In genomic region chrX:111039606-111040005, GRCh38 we compare ENCODE assay signal across 14 cellular contexts. TPM values are rescaled to one million over a fixed set of nuclear protein-coding genes. Genes with fewer than 3 reads are reported as not detected.
"Had no signal": no experiment of that assay in that cellular context is flagged by ENCODE, and none has a peak within 500 bp of the region (broad histone marks: within the 10 kb centered on the region; RNA-seq: fewer than 3 reads in every experiment).

No MANE protein-coding gene starts in this region.

- H3K36me3 ChIP-seq: right lobe of liver, spleen, upper lobe of left lung had no signal

- H3K4me1 Mint-ChIP-seq: stimulated activated naive CD8-positive, alpha-beta T cell treated with anti-CD3 and anti-CD28 coated beads, Interleukin-15, amount 100 ng/mL, for 72 hours had no signal

- H3K79me2 ChIP-seq: hepatocyte had no signal

- H2AFZ ChIP-seq: hepatocyte had no signal

- H3K27ac Mint-ChIP-seq: activated naive CD8-positive, alpha-beta T cell treated with anti-CD3 and anti-CD28 coated beads for 36 hours; activated T-helper 1 cell treated with anti-CD3 and anti-CD28 coated beads, Interleukin-12 subunit alpha, Interleukin-12 subunit beta, Interleukin-2, Interleukin-4 antibody, amounts not matched to agents 30 ng/mL and 10 ng/mL and 1 ng/mL, durations not matched to agents 14 hours and 24 hours and 36 hours; natural killer cell; progenitor cell of endocrine pancreas; stimulated activated naive CD8-positive, alpha-beta T cell treated with anti-CD3 and anti-CD28 coated beads, Interleukin-15, amount 100 ng/mL, for 72 hours had no signal

- H3K4me2 ChIP-seq: hepatocyte had no signal

- DNase-seq: activated CD4-positive, alpha-beta T cell treated with anti-CD3 and anti-CD28 coated beads, Interleukin-2, amount 50 U/mL, for 1 hour; activated CD8-positive, alpha-beta memory T cell treated with anti-CD3 and anti-CD28 coated beads for 24 hours; activated naive CD8-positive, alpha-beta T cell treated with anti-CD3 and anti-CD28 coated beads for 36 hours; dorsolateral prefrontal cortex; mesendoderm; natural killer cell; right lobe of liver; spleen; stimulated activated naive CD8-positive, alpha-beta T cell treated with anti-CD3 and anti-CD28 coated beads, Interleukin-15, amount 100 ng/mL, for 72 hours; T-helper 9 cell; upper lobe of left lung had no signal

- H3K4me3 Mint-ChIP-seq: activated naive CD8-positive, alpha-beta T cell treated with anti-CD3 and anti-CD28 coated beads for 36 hours; activated T-helper 1 cell treated with anti-CD3 and anti-CD28 coated beads, Interleukin-12 subunit alpha, Interleukin-12 subunit beta, Interleukin-2, Interleukin-4 antibody, amounts not matched to agents 30 ng/mL and 10 ng/mL and 1 ng/mL, durations not matched to agents 14 hours and 24 hours and 36 hours; natural killer cell; stimulated activated naive CD8-positive, alpha-beta T cell treated with anti-CD3 and anti-CD28 coated beads, Interleukin-15, amount 100 ng/mL, for 72 hours had no signal

- H3K9me3 ChIP-seq: right lobe of liver, spleen, upper lobe of left lung had no signal

- H3K27me3 Mint-ChIP-seq: activated naive CD8-positive, alpha-beta T cell treated with anti-CD3 and anti-CD28 coated beads for 36 hours; progenitor cell of endocrine pancreas; stimulated activated naive CD8-positive, alpha-beta T cell treated with anti-CD3 and anti-CD28 coated beads, Interleukin-15, amount 100 ng/mL, for 72 hours had no signal

- H3K36me3 Mint-ChIP-seq: activated naive CD8-positive, alpha-beta T cell treated with anti-CD3 and anti-CD28 coated beads for 36 hours; natural killer cell had no signal

- H3K27me3 ChIP-seq: hepatocyte, spleen, upper lobe of left lung had no signal

- H3K9me3 Mint-ChIP-seq: activated naive CD8-positive, alpha-beta T cell treated with anti-CD3 and anti-CD28 coated beads for 36 hours; activated T-helper 1 cell treated with anti-CD3 and anti-CD28 coated beads, Interleukin-12 subunit alpha, Interleukin-12 subunit beta, Interleukin-2, Interleukin-4 antibody, amounts not matched to agents 30 ng/mL and 10 ng/mL and 1 ng/mL, durations not matched to agents 14 hours and 24 hours and 36 hours; stimulated activated naive CD8-positive, alpha-beta T cell treated with anti-CD3 and anti-CD28 coated beads, Interleukin-15, amount 100 ng/mL, for 72 hours had no signal

- H3K27ac ChIP-seq: dorsolateral prefrontal cortex, hepatocyte, right lobe of liver, spleen, upper lobe of left lung had no signal

- H3K4me1 ChIP-seq: right lobe of liver, spleen, upper lobe of left lung had no signal

- H3K4me3 ChIP-seq: dorsolateral prefrontal cortex, hepatocyte, right lobe of liver, spleen, upper lobe of left lung had no signal

RNA-seq across cellular contexts. Expression of gene PAK3, which starts 56.4 kb away (rescaled TPM):
- total RNA-seq: natural killer cell had no signal
